16 cellular contexts compared by ENCODE assay signal in genomic region chr4:139789096-139789495, GRCh38.
"Had no signal": no experiment of that assay in that cellular context is flagged by ENCODE, and none has a peak within 500 bp of the region (broad histone marks: within the 10 kb centered on the region; RNA-seq: fewer than 3 reads in every experiment).

No MANE protein-coding gene starts in this region.

- H3K4me3 Mint-ChIP-seq: activated CD8-positive, alpha-beta T cell treated with anti-CD3 and anti-CD28 coated beads, Interleukin-2, amount 10 ng/mL, durations not matched to agents 7 days and 5 days; activated naive CD8-positive, alpha-beta T cell treated with anti-CD3 and anti-CD28 coated beads, Interleukin-2, amount 10 ng/mL, durations not matched to agents 7 days and 5 days; immature natural killer cell; naive B cell; stimulated activated naive B cell treated with anti-CD40 and anti-IgM and Interleukin-4, amounts not matched to agents 10 μg/mL and 1 μg/mL and 100 μg/mL, for 72 hours had no signal

- H3K36me3 Mint-ChIP-seq: activated naive CD8-positive, alpha-beta T cell treated with anti-CD3 and anti-CD28 coated beads, Interleukin-2, amount 10 ng/mL, durations not matched to agents 7 days and 5 days; immature natural killer cell; naive B cell; stimulated activated naive B cell treated with anti-CD40 and anti-IgM and Interleukin-4, amounts not matched to agents 10 μg/mL and 1 μg/mL and 100 μg/mL, for 72 hours had no signal

- H3K4me3 ChIP-seq: sigmoid colon had no signal

- H3K4me1 Mint-ChIP-seq: immature natural killer cell had no signal

- H3K27ac Mint-ChIP-seq: activated CD8-positive, alpha-beta T cell treated with anti-CD3 and anti-CD28 coated beads, Interleukin-2, amount 10 ng/mL, durations not matched to agents 7 days and 5 days; activated naive CD8-positive, alpha-beta T cell treated with anti-CD3 and anti-CD28 coated beads, Interleukin-2, amount 10 ng/mL, durations not matched to agents 7 days and 5 days had no signal

- H3K36me3 ChIP-seq: sigmoid colon had no signal

- H3K27ac ChIP-seq: sigmoid colon had no signal

- H3K9me3 Mint-ChIP-seq: activated naive CD8-positive, alpha-beta T cell treated with anti-CD3 and anti-CD28 coated beads, Interleukin-2, amount 10 ng/mL, durations not matched to agents 7 days and 5 days; immature natural killer cell; naive B cell; stimulated activated naive B cell treated with anti-CD40 and anti-IgM and Interleukin-4, amounts not matched to agents 10 μg/mL and 1 μg/mL and 100 μg/mL, for 72 hours had no signal

- DNase-seq: activated CD4-positive, alpha-beta T cell treated with anti-CD3 and anti-CD28 coated beads for 48 hours; activated CD8-positive, alpha-beta memory T cell treated with anti-CD3 and anti-CD28 coated beads, Interleukin-2, amount 50 U/mL, for 48 hours; activated CD8-positive, alpha-beta T cell treated with anti-CD3 and anti-CD28 coated beads, Interleukin-2, amount 10 ng/mL, durations not matched to agents 7 days and 5 days; activated naive CD8-positive, alpha-beta T cell treated with anti-CD3 and anti-CD28 coated beads, Interleukin-2, amount 10 ng/mL, durations not matched to agents 7 days and 5 days; anterior cingulate cortex; glutamatergic neuron; immature natural killer cell; left cardiac atrium; naive B cell; occipital lobe; sigmoid colon; stimulated activated CD4-positive, alpha-beta T cell treated with anti-CD3 and anti-CD28 coated beads, Interleukin-2, amount 100 ng/mL, for 24 hours; stimulated activated naive B cell treated with anti-CD40 and anti-IgM and Interleukin-4, amounts not matched to agents 10 μg/mL and 1 μg/mL and 100 μg/mL, for 72 hours; substantia nigra; trophoblast cell had no signal

- H3K27me3 Mint-ChIP-seq: activated naive CD8-positive, alpha-beta T cell treated with anti-CD3 and anti-CD28 coated beads, Interleukin-2, amount 10 ng/mL, durations not matched to agents 7 days and 5 days had no signal

- ATAC-seq: activated CD8-positive, alpha-beta T cell treated with anti-CD3 and anti-CD28 coated beads, Interleukin-2, amount 10 ng/mL, durations not matched to agents 7 days and 5 days; esophagus mucosa; left cardiac atrium had no signal

- H3K9me3 ChIP-seq: sigmoid colon had no signal

- H3K27me3 ChIP-seq: sigmoid colon had no signal
